In the genomic region with DNA sequence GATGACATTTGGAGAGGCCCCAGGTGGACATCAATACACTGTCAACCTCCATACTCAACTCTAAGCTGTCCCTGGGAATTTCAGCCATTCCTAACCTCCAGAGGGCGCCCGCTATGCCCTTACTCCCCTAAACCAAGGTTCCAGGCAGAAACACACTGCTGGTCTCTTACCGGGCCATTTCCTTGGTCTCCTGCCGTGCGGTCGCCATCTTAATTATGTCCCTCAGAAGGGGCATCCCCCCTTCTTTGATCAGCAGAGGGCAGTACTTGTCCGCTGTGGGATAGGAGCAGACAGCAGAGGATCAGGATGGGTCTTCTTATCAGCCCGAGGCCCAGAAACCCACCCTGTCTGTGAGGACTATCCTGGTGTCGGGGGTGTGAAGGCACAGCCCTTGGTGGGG, we compare ENCODE assay signal across 8 cellular contexts. TPM values are rescaled to one million over a fixed set of nuclear protein-coding genes. Genes with fewer than 3 reads are reported as not detected.
DNase-seq lines count a peak whose midpoint lies in the region; ATAC-seq, FAIRE-seq and TF ChIP-seq lines count a peak whose summit lies in the region.

No MANE protein-coding gene starts in this region.

- WGBS in mammary epithelial cell (ENCODE audit: low coverage, missing lambda C conversion rate) = 55% methylated on average over 7 of the region's 9 CpGs

- in situ Hi-C loops in mammary epithelial cell (cut with MboI; ENCODE audit: low sequenced_read_pairs in 2 of 2) = no loop called here

- FAIRE-seq in D721Med (lab: Jason Lieb, UNC) = no peak
- no peak for FAIRE-seq in kidney (lab: Jason Lieb, UNC)

- H3K4me3 ChIP-seq in mammary epithelial cell (replicated peaks in 1 of 3; ENCODE audit: insufficient read depth in 1 of 3, low read depth in 2 of 3, low read length in 3 of 3) = no peak overlapping the region
- no peak overlapping the region for H3K4me3 ChIP-seq in kidney (ENCODE audit: low read length in 2 of 2)

- no peaks in the 10 kb centered on the region for H3K9me3 Mint-ChIP-seq in stimulated activated naive CD8-positive, alpha-beta T cell treated with anti-CD3 and anti-CD28 coated beads, Interleukin-15, amount 100 ng/mL, for 72 hours

- DNase-seq in D721Med (ENCODE audit: insufficient read length, low spot score) (peak; percentile 67), HT-29 (ENCODE audit: low spot score) (peak; percentile 95), NOMO-1 treated with dmso at 0.1 percent for 144 hours (lab: John Stamatoyannopoulos, UW; ENCODE audit: unreplicated experiment) (peak; percentile 56), mammary epithelial cell (peak; percentile 68), kidney (no peak), GM19238 (ENCODE audit: insufficient read length, low spot score) (no peak)
- no peak for DNase-seq in stimulated activated naive CD8-positive, alpha-beta T cell treated with anti-CD3 and anti-CD28 coated beads, Interleukin-15, amount 100 ng/mL, for 72 hours

- dilution Hi-C loops in mammary epithelial cell (cut with HindIII; ENCODE audit: low sequenced_read_pairs) = no loop called here

- CTCF ChIA-PET in mammary epithelial cell (lab: Charles Lee; ENCODE audit: low non-redundant PET) = interaction anchor here (0.5 to 0.6 kb wide), 2 partner anchors 44 to 138 kb away, joined by 3 read pairs; no protein-coding TSS in a partner anchor

- intact Hi-C loops in mammary epithelial cell (cut with micrococcal nuclease) = loop anchor here (1.0 to 10.0 kb wide), 4 partner anchors 38 to 112 kb away; a partner anchor contains a TSS
- intact Hi-C loops in kidney (cut with DNase I) = no loop called here

- BruUV-seq in mammary epithelial cell (replicated peaks; lab: Mats Ljungman, UMichigan) = no TSS peak

- no peak overlapping the region for H3K4me3 Mint-ChIP-seq in stimulated activated naive CD8-positive, alpha-beta T cell treated with anti-CD3 and anti-CD28 coated beads, Interleukin-15, amount 100 ng/mL, for 72 hours

- H3K27ac Mint-ChIP-seq in stimulated activated naive CD8-positive, alpha-beta T cell treated with anti-CD3 and anti-CD28 coated beads, Interleukin-15, amount 100 ng/mL, for 72 hours = peak overlapping the region in 1 of 2 donors; percentile 58

- H3K9ac ChIP-seq in mammary epithelial cell (ENCODE audit: insufficient read depth, low read length) (no peak overlapping the region), kidney (ENCODE audit: low read length in 2 of 2) (peak overlapping the region in 1 of 2 donors; percentile 49)

- TF ChIP-seq CTCF in D721Med (IDR thresholded peaks at IDR 0.05; ENCODE audit: insufficient read depth, missing control alignments) (peak; percentile 72), mammary epithelial cell (conservative IDR thresholded peaks at IDR 0.05 in 1 of 2, IDR thresholded peaks at IDR 0.05 in 1 of 2; ENCODE audit: extremely low read depth in 1 of 2, insufficient read depth in 1 of 2, low read depth in 1 of 2, low read length in 2 of 2) (peak; percentile 74 to 82), kidney (IDR thresholded peaks at IDR 0.05; ENCODE audit: borderline replicate concordance, extremely low read depth, insufficient read depth) (peak; percentile 66)

- peaks cover 12% of the 10 kb centered on the region for H3K4me1 Mint-ChIP-seq in stimulated activated naive CD8-positive, alpha-beta T cell treated with anti-CD3 and anti-CD28 coated beads, Interleukin-15, amount 100 ng/mL, for 72 hours

- H3K27me3 ChIP-seq in mammary epithelial cell (ENCODE audit: insufficient read depth, low read length) = no peaks in the 10 kb centered on the region

- no peaks in the 10 kb centered on the region for H3K27me3 Mint-ChIP-seq in stimulated activated naive CD8-positive, alpha-beta T cell treated with anti-CD3 and anti-CD28 coated beads, Interleukin-15, amount 100 ng/mL, for 72 hours

- ATAC-seq in stimulated activated naive CD8-positive, alpha-beta T cell treated with anti-CD3 and anti-CD28 coated beads, Interleukin-15, amount 100 ng/mL, for 72 hours = peak; percentile 43
- ATAC-seq in GM19023 (IDR thresholded peaks at IDR 0.05; ENCODE audit: unreplicated experiment) = no peak

- no peaks in the 10 kb centered on the region for H3K79me2 ChIP-seq in mammary epithelial cell (ENCODE audit: insufficient read depth, low read length)

- peak overlapping the region; percentile 87 for H2AFZ ChIP-seq in mammary epithelial cell (ENCODE audit: low read depth, low read length)

- H3K4me1 ChIP-seq in mammary epithelial cell (ENCODE audit: insufficient read depth, low read length) (no peaks in the 10 kb centered on the region), kidney (ENCODE audit: control insufficient read depth in 1 of 2, insufficient read depth in 1 of 2, low read depth in 1 of 2, low read length in 2 of 2) (peaks cover 0 to 2% of the 10 kb centered on the region in 2 donors)

- H3K36me3 ChIP-seq in mammary epithelial cell (ENCODE audit: insufficient read depth, low read length) (no peaks in the 10 kb centered on the region), kidney (ENCODE audit: control insufficient read depth in 1 of 2, insufficient read depth in 2 of 2, low read length in 2 of 2) (peaks cover 5 to 13% of the 10 kb centered on the region in 2 donors)

- H4K20me1 ChIP-seq in mammary epithelial cell (ENCODE audit: insufficient read depth, low read length) = no peaks in the 10 kb centered on the region

- no peak overlapping the region for H3K27ac ChIP-seq in mammary epithelial cell (ENCODE audit: insufficient read depth, low read depth, low read length)
- peak overlapping the region in 1 of 2 donors; percentile 13 for H3K27ac ChIP-seq in kidney (ENCODE audit: low read depth in 2 of 2, low read length in 2 of 2)

- H3K4me2 ChIP-seq in mammary epithelial cell (ENCODE audit: insufficient read depth, low read depth, low read length) = no peak overlapping the region

- H3K9me3 ChIP-seq in mammary epithelial cell (replicated peaks; ENCODE audit: insufficient read depth, low read length) (no peaks in the 10 kb centered on the region), kidney (ENCODE audit: control insufficient read depth in 1 of 2, low read length in 2 of 2) (no peaks in the 10 kb centered on the region)

RNA-seq across cellular contexts. Expression of a gene that starts 9.3 kb away (rescaled TPM):
- total RNA-seq in HT-29 (2014; rRNA removed; shearing (Covaris generic)) = 160 and 195 TPM in 2 replicates
- total RNA-seq in mammary epithelial cell = 10 to 100 TPM; 30.0 to 61.3 TPM
- 96.6 TPM for polyA plus RNA-seq in mammary epithelial cell
- polyA minus RNA-seq in mammary epithelial cell = 24.7 TPM
- total RNA-seq in kidney = 39.9 TPM
- polyA plus RNA-seq in kidney (ENCODE audit: insufficient read depth, low read depth, low replicate concordance) = 54.7 TPM

RNA-seq across cellular contexts. Expression of a gene that starts 31.0 kb away (rescaled TPM):
- 17.9 and 18.7 TPM in 2 replicates for total RNA-seq in HT-29 (2014; rRNA removed; shearing (Covaris generic))
- total RNA-seq in mammary epithelial cell = 1 to 10 TPM in 1 of 2 donors, under 1 TPM in 1; 0.33 to 2.1 TPM
- 2.1 TPM for polyA plus RNA-seq in mammary epithelial cell
- 0.41 TPM for polyA minus RNA-seq in mammary epithelial cell
- 14.7 TPM for total RNA-seq in kidney
- polyA plus RNA-seq in kidney (ENCODE audit: insufficient read depth, low read depth, low replicate concordance) = 3.9 TPM

RNA-seq across cellular contexts. Expression of a gene that starts 38.5 kb away (rescaled TPM):
- total RNA-seq in HT-29 (2014; rRNA removed; shearing (Covaris generic)) = 17.2 and 18.5 TPM in 2 replicates
- total RNA-seq in mammary epithelial cell (10 to 100 TPM; 27.3 to 29.2 TPM), kidney (43.2 TPM)
- polyA plus RNA-seq in mammary epithelial cell (17.8 TPM), kidney (ENCODE audit: insufficient read depth, low read depth, low replicate concordance) (31.1 TPM)
- 90.1 TPM for polyA minus RNA-seq in mammary epithelial cell

RNA-seq across cellular contexts. Expression of a gene that starts 44.2 kb away (rescaled TPM):
- 403 and 420 TPM in 2 replicates for total RNA-seq in HT-29 (2014; rRNA removed; shearing (Covaris generic))
- 100 to 1,000 TPM; 282 to 484 TPM for total RNA-seq in mammary epithelial cell
- polyA plus RNA-seq in mammary epithelial cell = 136 TPM
- 116 TPM for polyA minus RNA-seq in mammary epithelial cell
- 247 TPM for total RNA-seq in kidney
- 127 TPM for polyA plus RNA-seq in kidney (ENCODE audit: insufficient read depth, low read depth, low replicate concordance)

RNA-seq across cellular contexts. Expression of a gene that starts 53.8 kb away (rescaled TPM):
- 24.0 and 25.4 TPM in 2 replicates for total RNA-seq in HT-29 (2014; rRNA removed; shearing (Covaris generic))
- total RNA-seq in mammary epithelial cell = 10 to 100 TPM; 18.0 to 18.5 TPM
- 17.3 TPM for polyA plus RNA-seq in mammary epithelial cell
- 34.9 TPM for polyA minus RNA-seq in mammary epithelial cell
- 29.0 TPM for total RNA-seq in kidney
- polyA plus RNA-seq in kidney (ENCODE audit: insufficient read depth, low read depth, low replicate concordance) = 38.5 TPM

Comparison
In these comparisons a context has a peak if more than half of its experiments do, and no peak if none do; other contexts are left out.
1. DNase-seq: peak in D721Med (single experiment), HT-29 (single experiment), NOMO-1 treated with dmso at 0.1 percent for 144 hours (single experiment) and mammary epithelial cell (single experiment); none in kidney (single experiment), stimulated activated naive CD8-positive, alpha-beta T cell treated with anti-CD3 and anti-CD28 coated beads, Interleukin-15, amount 100 ng/mL, for 72 hours (0 of 2) and GM19238 (single experiment).
2. Peak in every context shown above with its lines, with median percentiles within 50 percentile points of each other: CTCF ChIP-seq.